ENCODE assay signal across 21 cellular contexts in the genomic region with DNA sequence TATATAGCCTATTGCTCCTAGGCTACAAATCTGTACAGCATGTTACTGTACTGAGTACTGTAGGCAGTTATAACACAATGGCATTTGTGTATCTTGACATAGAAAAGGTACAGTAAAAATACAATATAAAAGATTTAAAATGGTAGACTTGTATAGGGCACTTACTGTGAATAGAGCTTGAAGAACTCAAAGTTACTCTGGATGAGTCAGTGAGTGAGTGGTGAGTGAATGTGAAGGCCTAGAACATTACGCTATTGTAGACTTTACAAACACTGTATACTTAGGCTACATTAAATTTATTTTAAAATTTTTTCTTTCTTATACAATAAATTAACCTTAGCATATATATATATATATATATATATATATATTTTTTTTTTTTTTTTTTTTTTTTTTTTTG.
DNase-seq lines count a peak whose midpoint lies in the region; ATAC-seq and TF ChIP-seq lines count a peak whose summit lies in the region.
"Had no signal": no experiment of that assay in that cellular context is flagged by ENCODE, and none has a peak within 500 bp of the region (broad histone marks: within the 10 kb centered on the region; RNA-seq: fewer than 3 reads in every experiment).

No MANE protein-coding gene starts in this region.

- peaks cover 13% of the 10 kb centered on the region for H3K9me1 ChIP-seq in IMR-90 (ENCODE audit: insufficient read depth, low read length)

- dilution Hi-C loops in IMR-90 (cut with HindIII; ENCODE audit: low sequenced_read_pairs, unreplicated experiment), result no loop called here

- CTCF ChIA-PET in IMR-90 (lab: Yijun Ruan, JAX), result interaction anchor here (0.6 to 0.7 kb wide), 2 partner anchors 10 to 442 kb away, joined by 3 read pairs; no protein-coding TSS in a partner anchor

- no peak overlapping the region for H2BK20ac ChIP-seq in IMR-90 (ENCODE audit: low read depth, low read length)

- H4K8ac ChIP-seq in IMR-90 (ENCODE audit: low read depth in 2 of 2, low read length in 2 of 2), result no peak overlapping the region

- WGBS in IMR-90 (ENCODE audit: extremely low coverage in 2 of 2, insufficient read length in 1 of 2), 2 experiments, result no CpG with 5 or more reads among the region's 1 CpG
- 85% methylated on average over 1 of the region's 1 CpG for WGBS in prostate gland

- TF ChIP-seq POLR2A in IMR-90 (IDR thresholded peaks at IDR 0.05; ENCODE audit: low read depth, low read length), result no peak
- no peak for TF ChIP-seq POLR2A in prostate gland (IDR thresholded peaks at IDR 0.05)

- H2BK15ac ChIP-seq in IMR-90 (ENCODE audit: low read depth, low read length), result no peak overlapping the region

- intact Hi-C loops in IMR-90 (cut with micrococcal nuclease) (no loop called here), head of caudate nucleus (cut with DNase I) (no loop called here), prostate gland (cut with DNase I) (no loop called here)

- H3K18ac ChIP-seq in IMR-90 (ENCODE audit: low read depth, low read length), result no peak overlapping the region

- H3K4me2 ChIP-seq in IMR-90 (ENCODE audit: low read depth, low read length), result no peak overlapping the region
- H3K4me2 ChIP-seq: KMS-11 had no signal

- H3K27ac ChIP-seq in IMR-90 (ENCODE audit: insufficient read depth, low read length) (no peak overlapping the region), RWPE2 (ENCODE audit: poor library complexity, severe bottlenecking) (no peak overlapping the region), prostate gland (no peak overlapping the region)
- H3K27ac ChIP-seq: KMS-11 had no signal

- no TSS peak for BruUV-seq in IMR-90 (replicated peaks; lab: Mats Ljungman, UMichigan)

- no peak overlapping the region for H3K14ac ChIP-seq in IMR-90 (replicated peaks; ENCODE audit: low read depth, low read length)

- DNase-seq in IMR-90 (peak; percentile 70), RWPE2 (ENCODE audit: low spot score) (no peak), fibroblast of mammary gland (ENCODE audit: low read depth) (peak; percentile 73), head of caudate nucleus (no peak), prostate gland (ENCODE audit: low spot score) (no peak), NCI-H2107 treated with DMSO at 0.1 percent for 48 hours (lab: John Stamatoyannopoulos, UW; ENCODE audit: unreplicated experiment) (no peak), cerebellar cortex (ENCODE audit: low spot score) (no peak)
- DNase-seq: ACHN; C1 segment of cervical spinal cord; CD8-positive, alpha-beta memory T cell; DMS53; MG63; NCI-H1092 treated with DMSO at 0.1 percent for 48 hours; NCI-H146; NCI-H2029 treated with DMSO at 0.1 percent for 48 hours; NCI-H2171 treated with DMSO at 0.1 percent for 48 hours; NCI-H446 treated with DMSO at 0.1 percent for 48 hours; NCI-H69; SIG-M5 had no signal

- no peak overlapping the region for H2BK5ac ChIP-seq in IMR-90 (ENCODE audit: low read depth, low read length, poor library complexity, severe bottlenecking)

- H4K5ac ChIP-seq in IMR-90 (ENCODE audit: low read depth, low read length), result no peak overlapping the region

- in situ Hi-C loops in IMR-90 (cut with MboI; ENCODE audit: low sequenced_read_pairs), result no loop called here

- no peak overlapping the region for H2AFZ ChIP-seq in IMR-90 (replicated peaks; ENCODE audit: low read length, poor library complexity)

- H2AK5ac ChIP-seq in IMR-90 (ENCODE audit: low read depth, low read length), result no peak overlapping the region

- H3K4me1 ChIP-seq in IMR-90 (ENCODE audit: control insufficient read depth, insufficient read depth, low read length), result peaks cover 11% of the 10 kb centered on the region
- H3K4me1 ChIP-seq in RWPE2 (ENCODE audit: insufficient read depth, poor library complexity, severe bottlenecking), result peaks cover 19% of the 10 kb centered on the region
- no peaks in the 10 kb centered on the region for H3K4me1 ChIP-seq in prostate gland (replicated peaks)

- H3K9ac ChIP-seq in IMR-90 (ENCODE audit: low read depth, low read length), result no peak overlapping the region
- H3K9ac ChIP-seq: KMS-11 had no signal

- H3K27me3 ChIP-seq in IMR-90 (ENCODE audit: control insufficient read depth, insufficient read depth, low read length) (no peaks in the 10 kb centered on the region), RWPE2 (ENCODE audit: insufficient read depth, poor library complexity, severe bottlenecking) (no peaks in the 10 kb centered on the region), prostate gland (replicated peaks; ENCODE audit: insufficient read depth) (no peaks in the 10 kb centered on the region)
- H3K27me3 ChIP-seq: MG63 had no signal

- no peak overlapping the region for H3K4me3 ChIP-seq in IMR-90 (ENCODE audit: insufficient read depth, low read depth, low read length)
- H3K4me3 ChIP-seq in RWPE2 (ENCODE audit: severe bottlenecking), result no peak overlapping the region
- no peak overlapping the region for H3K4me3 ChIP-seq in fibroblast of mammary gland (ENCODE audit: control insufficient read depth, low read depth, low read length)
- no peak overlapping the region for H3K4me3 ChIP-seq in prostate gland
- H3K4me3 ChIP-seq: MG63 had no signal

- H3K4ac ChIP-seq in IMR-90 (ENCODE audit: low read depth, low read length), result no peak overlapping the region

- no peaks in the 10 kb centered on the region for H4K20me1 ChIP-seq in IMR-90 (ENCODE audit: insufficient read depth, low read length)

- no peak overlapping the region for H3K56ac ChIP-seq in IMR-90 (ENCODE audit: extremely low read depth, insufficient read depth, low read length)

- no peak for ATAC-seq in IMR-90 (ENCODE audit: low read depth)
- 0 out of 3 replicates have a peak, but pooled peaks have one; percentile 15 for ATAC-seq in RWPE2 (ENCODE audit: low read depth)
- ATAC-seq: SK-N-SH treated with all-trans-retinoic acid at 6 μM for 48 hours had no signal

- POLR2A ChIA-PET in IMR-90 (lab: Charles Lee; ENCODE audit: unreplicated experiment), result no interaction called here

- no peak for TF ChIP-seq RAD21 in IMR-90 (IDR thresholded peaks at IDR 0.05; ENCODE audit: low read length)

- no peaks in the 10 kb centered on the region for H3K79me1 ChIP-seq in IMR-90 (ENCODE audit: low read depth in 1 of 2, low read length in 2 of 2)

- no peak overlapping the region for H4K91ac ChIP-seq in IMR-90 (ENCODE audit: insufficient read depth, low read depth, low read length)

- H2AK9ac ChIP-seq in IMR-90 (replicated peaks; ENCODE audit: low read depth, low read length, poor library complexity), result no peak overlapping the region

- no peak overlapping the region for H3K23ac ChIP-seq in IMR-90 (ENCODE audit: low read depth, low read length)

- no peak for TF ChIP-seq CTCF in IMR-90 (conservative IDR thresholded peaks at IDR 0.05; ENCODE audit: low read depth, low read length)
- no peak for TF ChIP-seq CTCF in RWPE2 (IDR thresholded peaks at IDR 0.05; ENCODE audit: poor library complexity, severe bottlenecking)
- TF ChIP-seq CTCF in fibroblast of mammary gland (conservative IDR thresholded peaks at IDR 0.05; ENCODE audit: control insufficient read depth, insufficient read depth, low read depth, low read length), result no peak
- TF ChIP-seq CTCF in prostate gland (IDR thresholded peaks at IDR 0.05), result no peak

- H3K36me3 ChIP-seq in IMR-90 (ENCODE audit: control insufficient read depth, insufficient read depth, low read length) (no peaks in the 10 kb centered on the region), RWPE2 (ENCODE audit: low read depth) (no peaks in the 10 kb centered on the region), prostate gland (no peaks in the 10 kb centered on the region)
- H3K36me3 ChIP-seq: MG63 had no signal

- H3K9me3 ChIP-seq in IMR-90 (ENCODE audit: control insufficient read depth, insufficient read depth, low read length) (no peaks in the 10 kb centered on the region), RWPE2 (ENCODE audit: severe bottlenecking) (no peaks in the 10 kb centered on the region), prostate gland (no peaks in the 10 kb centered on the region)
- H3K9me3 ChIP-seq: MG63 had no signal

- no peak overlapping the region for H2BK120ac ChIP-seq in IMR-90 (ENCODE audit: low read depth, low read length)

TF ChIP-seq in IMR-90, 13 proteins besides CTCF, POLR2A, EP300 and RAD21:
- TF ChIP-seq RCOR1 (IDR thresholded peaks at IDR 0.05; ENCODE audit: insufficient replicate concordance, low read length) (no peak), FOS (IDR thresholded peaks at IDR 0.05; ENCODE audit: low read depth, low read length) (peak; percentile 17; the same call in 1 of the 2 replicates), SMC3 (IDR thresholded peaks at IDR 0.05; ENCODE audit: low read depth, low read length) (no peak), MAZ (IDR thresholded peaks at IDR 0.05; ENCODE audit: borderline replicate concordance, low read depth, low read length) (no peak)

Comparison
In these comparisons a context has a peak if more than half of its experiments do, and no peak if none do; other contexts are left out.
1. DNase-seq: peak in IMR-90 (single experiment) and fibroblast of mammary gland (single experiment); none in RWPE2 (single experiment), head of caudate nucleus (0 of 42), prostate gland (single experiment), NCI-H2107 treated with DMSO at 0.1 percent for 48 hours (single experiment) and cerebellar cortex (single experiment).